15 cellular contexts compared by ENCODE assay signal in genomic region chr10:89269822-89270483, GRCh38. TPM values are rescaled to one million over a fixed set of nuclear protein-coding genes. Genes with fewer than 3 reads are reported as not detected.
DNase-seq lines count a peak whose midpoint lies in the region; ATAC-seq lines count a peak whose summit lies in the region.
"Had no signal": no experiment of that assay in that cellular context is flagged by ENCODE, and none has a peak within 500 bp of the region (broad histone marks: within the 10 kb centered on the region; RNA-seq: fewer than 3 reads in every experiment).

No MANE protein-coding gene starts in this region.

- ATAC-seq in left lobe of liver, result peak; percentile 91
- no peak for ATAC-seq in GM21381 (IDR thresholded peaks at IDR 0.05; ENCODE audit: unreplicated experiment)

- DNase-seq in NCI-H226 (peak; percentile 20), amniotic epithelial cell (ENCODE audit: low read depth) (peak; percentile 39), left lobe of liver (ENCODE audit: low spot score) (no peak), renal cortical epithelial cell (ENCODE audit: low read depth) (peak; percentile 75), NCI-H146 treated with DMSO at 0.1 percent for 48 hours (lab: John Stamatoyannopoulos, UW; ENCODE audit: unreplicated experiment) (no peak)
- no peak for DNase-seq in activated CD4-positive, alpha-beta T cell treated with anti-CD3 and anti-CD28 coated beads for 48 hours
- DNase-seq: ACHN, DMS79, MM.1S, NCI-H1092, NCI-H1436 treated with DMSO at 0.1 percent for 48 hours, NCI-H2081, NCI-H2171 treated with DMSO at 0.1 percent for 48 hours, NCI-H446 treated with DMSO at 0.1 percent for 48 hours had no signal

RNA-seq across cellular contexts. Expression of gene LIPA, which starts 18.4 kb away (rescaled TPM):
- 53.8 TPM for total RNA-seq in left lobe of liver
- total RNA-seq in renal cortical epithelial cell, result 50.4 and 78.7 TPM in 2 replicates

RNA-seq across cellular contexts. Expression of gene IFIT2, which starts 31.9 kb away (rescaled TPM):
- total RNA-seq in left lobe of liver, result 6.0 TPM
- total RNA-seq in renal cortical epithelial cell, result 7.2 and 20.7 TPM in 2 replicates

RNA-seq across cellular contexts. Expression of gene IFIT3, which starts 57.8 kb away (rescaled TPM):
- 8.7 TPM for total RNA-seq in left lobe of liver
- total RNA-seq in renal cortical epithelial cell, result 12.8 and 61.6 TPM in 2 replicates

Comparison
In these comparisons a context has a peak if more than half of its experiments do, and no peak if none do; other contexts are left out.
1. DNase-seq: peak in NCI-H226 (single experiment), amniotic epithelial cell (single experiment) and renal cortical epithelial cell (single experiment); none in left lobe of liver (single experiment), NCI-H146 treated with DMSO at 0.1 percent for 48 hours (single experiment) and activated CD4-positive, alpha-beta T cell treated with anti-CD3 and anti-CD28 coated beads for 48 hours (single experiment).